Comparison of ENCODE assay signal across 18 cellular contexts in genomic region chr2:67600946-67601345, GRCh38.
A peak's percentile ranks its signal among the peaks of the same experiment; 100 is the strongest.
DNase-seq lines count a peak whose midpoint lies in the region; ATAC-seq and TF ChIP-seq lines count a peak whose summit lies in the region.
"Had no signal": no experiment of that assay in that cellular context is flagged by ENCODE, and none has a peak within 500 bp of the region (broad histone marks: within the 10 kb centered on the region; RNA-seq: fewer than 3 reads in every experiment).

No MANE protein-coding gene starts in this region.

- ATAC-seq in esophagus mucosa = no peak
- ATAC-seq: left ventricle myocardium superior, sciatic nerve, T-cell had no signal

- DNase-seq in AG10803 (ENCODE audit: low read depth) (peak; percentile 29), HT1080 (ENCODE audit: low read depth) (peak; percentile 38), astrocyte of the spinal cord (ENCODE audit: low read depth, low spot score) (peak; percentile 60), foreskin melanocyte (peak; percentile 21), hepatocyte (ENCODE audit: low spot score) (no peak), NCI-H2196 (lab: John Stamatoyannopoulos, UW; ENCODE audit: unreplicated experiment) (no peak), hypothalamus (lab: John Stamatoyannopoulos, UW) (no peak)
- DNase-seq: activated CD4-positive, alpha-beta T cell treated with anti-CD3 and anti-CD28 coated beads, Interleukin-2, amount 50 U/mL, for 48 hours; activated naive CD4-positive, alpha-beta T cell treated with anti-CD3 and anti-CD28 coated beads, Interleukin-2, amount 50 U/mL, for 16 hours; dorsolateral prefrontal cortex; left ventricle myocardium superior; NCI-H2171 treated with DMSO at 0.1 percent for 48 hours; RPMI8226; stimulated activated CD4-positive, alpha-beta T cell treated with anti-CD3 and anti-CD28 coated beads, Interleukin-1b, Interleukin-23, amount 100 ng/mL, for 48 hours; T-cell had no signal

- H3K4me3 ChIP-seq in AG10803 (ENCODE audit: low read length) = no peak overlapping the region
- H3K4me3 ChIP-seq in astrocyte of the spinal cord (ENCODE audit: low read depth, low read length) = no peak overlapping the region
- H3K4me3 ChIP-seq in hepatocyte = no peak overlapping the region
- H3K4me3 ChIP-seq: dorsolateral prefrontal cortex had no signal

- no peaks in the 10 kb centered on the region for H3K4me1 ChIP-seq in hepatocyte (ENCODE audit: insufficient read depth)

- no peaks in the 10 kb centered on the region for H3K36me3 ChIP-seq in hepatocyte (replicated peaks; ENCODE audit: insufficient read depth, low read depth)

- H3K9me2 ChIP-seq in hepatocyte (replicated peaks; ENCODE audit: insufficient read depth) = no peaks in the 10 kb centered on the region

- in situ Hi-C loops in astrocyte of the spinal cord (cut with HindIII; ENCODE audit: low sequenced_read_pairs) = no loop called here

- H3K4me2 ChIP-seq in hepatocyte = no peak overlapping the region

- H3K27me3 ChIP-seq in hepatocyte = no peaks in the 10 kb centered on the region

- no peak overlapping the region for H3K27ac ChIP-seq in hepatocyte
- H3K27ac ChIP-seq: dorsolateral prefrontal cortex, VCaP had no signal

- TF ChIP-seq CTCF in AG10803 (conservative IDR thresholded peaks at IDR 0.05; ENCODE audit: low read length) (no peak), astrocyte of the spinal cord (IDR thresholded peaks at IDR 0.05; ENCODE audit: low read depth, low read length) (no peak), hepatocyte (IDR thresholded peaks at IDR 0.05; ENCODE audit: poor library complexity) (no peak)

- H4K20me1 ChIP-seq in hepatocyte (ENCODE audit: insufficient read depth, poor library complexity, severe bottlenecking) = no peaks in the 10 kb centered on the region

- H3K79me2 ChIP-seq in hepatocyte = no peaks in the 10 kb centered on the region

- H2AFZ ChIP-seq in hepatocyte = no peak overlapping the region

- H3K9me3 ChIP-seq in hepatocyte (ENCODE audit: low read depth) = peaks cover 6% of the 10 kb centered on the region

- WGBS in hepatocyte (ENCODE audit: low lambda C conversion rate, missing lambda C conversion rate) = 52% methylated on average over 1 of the region's 1 CpG

Comparison
In these comparisons a context has a peak if more than half of its experiments do, and no peak if none do; other contexts are left out.
1. DNase-seq: peak in AG10803 (single experiment), HT1080 (single experiment), astrocyte of the spinal cord (single experiment) and foreskin melanocyte (single experiment); none in hepatocyte (single experiment), NCI-H2196 (single experiment) and hypothalamus (0 of 51).